12 cellular contexts compared by ENCODE assay signal in the genomic region with DNA sequence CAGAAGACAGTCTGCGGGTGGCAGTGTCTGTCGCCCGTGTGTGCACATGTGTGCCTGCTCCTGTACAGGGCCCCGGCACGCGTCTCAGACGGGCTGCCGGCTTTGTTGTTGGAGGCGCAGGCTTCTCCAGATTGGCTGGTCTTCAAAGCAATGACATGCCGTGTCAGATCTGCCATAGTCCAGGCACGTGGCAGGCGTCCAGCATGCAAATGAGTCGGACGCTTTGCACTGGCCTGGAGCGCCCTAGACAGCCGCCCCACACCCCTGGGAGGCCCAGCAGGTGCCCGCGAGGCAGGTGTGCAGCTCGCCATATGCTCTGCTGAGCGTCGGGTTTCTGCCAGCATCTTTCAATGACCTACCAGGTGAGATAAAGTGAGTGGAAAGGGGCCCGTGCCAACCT.
DNase-seq lines count a peak whose midpoint lies in the region; ATAC-seq lines count a peak whose summit lies in the region.
"Had no signal": no experiment of that assay in that cellular context is flagged by ENCODE, and none has a peak within 500 bp of the region (broad histone marks: within the 10 kb centered on the region; RNA-seq: fewer than 3 reads in every experiment).

No MANE protein-coding gene starts in this region.

- no peaks in the 10 kb centered on the region for H3K9me3 ChIP-seq in T-helper 17 cell (ENCODE audit: control insufficient read depth, low read length, poor library complexity, severe bottlenecking)

- H3K27me3 Mint-ChIP-seq in T-helper 17 cell, result peaks cover 4% of the 10 kb centered on the region

- no peak overlapping the region for H3K4me3 Mint-ChIP-seq in T-helper 17 cell

- peaks cover 2% of the 10 kb centered on the region for H3K4me1 Mint-ChIP-seq in T-helper 17 cell

- peak; percentile 68 for ATAC-seq in esophagus mucosa
- no peak for ATAC-seq in T-helper 17 cell
- ATAC-seq in HG02973 (IDR thresholded peaks at IDR 0.05; ENCODE audit: unreplicated experiment), result no peak
- ATAC-seq in HG02870 (IDR thresholded peaks at IDR 0.05; ENCODE audit: unreplicated experiment), result no peak
- ATAC-seq: K562 had no signal

- no peak overlapping the region for H3K27ac Mint-ChIP-seq in T-helper 17 cell

- DNase-seq in NCI-H1092 (lab: John Stamatoyannopoulos, UW) (peak; percentile 90), NCI-H510A (lab: John Stamatoyannopoulos, UW) (peak; percentile 98), retina (peak; percentile 70), T-helper 17 cell (no peak), T-helper 9 cell (no peak)
- DNase-seq: activated CD4-positive, CD25-positive, alpha-beta regulatory T cell; OCI-M1; stimulated activated CD4-positive, alpha-beta T cell treated with anti-CD3 and anti-CD28 coated beads, Interleukin-12 subunit alpha, Interleukin-12 subunit beta, amount 100 ng/mL, for 4 hours had no signal

- H3K36me3 Mint-ChIP-seq in T-helper 17 cell (ENCODE audit: low read depth), result no peaks in the 10 kb centered on the region

Comparison
In these comparisons a context has a peak if more than half of its experiments do, and no peak if none do; other contexts are left out.
1. DNase-seq: peak in NCI-H1092 (single experiment), NCI-H510A (single experiment) and retina (single experiment); none in T-helper 17 cell (0 of 3) and T-helper 9 cell (single experiment).